In the genomic region with DNA sequence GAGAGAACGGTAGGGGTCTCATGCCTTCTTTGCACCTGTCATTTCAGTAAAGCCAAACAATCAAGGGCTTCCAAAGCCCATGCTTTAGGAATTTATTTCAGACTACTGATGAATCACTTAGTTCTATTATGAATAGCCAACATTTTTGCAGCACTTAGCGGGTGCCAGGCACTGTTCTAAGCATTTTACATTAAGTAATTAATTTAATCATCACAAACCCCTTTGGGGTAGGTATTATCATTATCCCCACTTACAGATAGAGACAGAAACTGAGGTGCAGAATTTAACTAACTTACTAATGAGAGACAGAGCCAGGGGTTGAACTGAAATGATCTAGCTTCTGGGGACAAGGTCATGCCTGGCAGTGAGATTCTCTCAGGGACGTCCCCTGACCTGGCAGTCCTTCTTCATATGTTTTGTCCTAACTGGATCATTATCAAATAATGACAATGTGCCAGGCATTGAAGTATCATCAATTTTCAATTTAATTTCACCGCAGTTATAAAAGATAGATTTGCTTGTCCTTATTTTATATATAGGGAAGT, we compare ENCODE assay signal across 13 cellular contexts. TPM values are rescaled to one million over a fixed set of nuclear protein-coding genes. Genes with fewer than 3 reads are reported as not detected.
DNase-seq lines count a peak whose midpoint lies in the region; ATAC-seq and TF ChIP-seq lines count a peak whose summit lies in the region.
"Had no signal": no experiment of that assay in that cellular context is flagged by ENCODE, and none has a peak within 500 bp of the region (broad histone marks: within the 10 kb centered on the region; RNA-seq: fewer than 3 reads in every experiment).

No MANE protein-coding gene starts in this region.

- H3K27me3 ChIP-seq in GM23338 (ENCODE audit: insufficient read depth) (no peaks in the 10 kb centered on the region), stomach (no peaks in the 10 kb centered on the region)

- H2AFZ ChIP-seq in GM23338, result no peak overlapping the region

- no peaks in the 10 kb centered on the region; the same call in 1 of the 2 replicates for H3K9me2 ChIP-seq in GM23338 (ENCODE audit: insufficient read depth)

- H3K4me3 ChIP-seq in GM23338 (no peak overlapping the region), fibroblast of the aortic adventitia (ENCODE audit: low read depth, low read length) (no peak overlapping the region), stomach (no peak overlapping the region)

- WGBS in stomach, 5 donors, result 65 to 82% (median 69%) methylated on average over 4 of the region's 4 CpGs

- DNase-seq in GM23338 (ENCODE audit: low spot score), result no peak
- peak; percentile 34 for DNase-seq in fibroblast of the aortic adventitia (ENCODE audit: low read depth)
- DNase-seq in stomach, result no peak
- DNase-seq in AG08396 (ENCODE audit: low spot score), result no peak
- DNase-seq in cortex of kidney (lab: John Stamatoyannopoulos, UW), result no peak
- DNase-seq in GM10248 (ENCODE audit: extremely low spot score), result no peak
- DNase-seq: activated CD4-positive, alpha-beta T cell treated with anti-CD3 and anti-CD28 coated beads for 4 hours; effector CD8-positive, alpha-beta T cell; NCI-H1048 had no signal

- peaks cover 13% of the 10 kb centered on the region for H3K27me3 Mint-ChIP-seq in GM23338 (ENCODE audit: insufficient read depth, low read depth, poor library complexity)
- peaks cover 34% of the 10 kb centered on the region for H3K27me3 Mint-ChIP-seq in activated T-helper 17 cell treated with anti-CD3 and anti-CD28 coated beads, Interleukin-2, amount 50 U/mL, for 72 hours

- H3K9me3 ChIP-seq in stomach, result no peaks in the 10 kb centered on the region
- H3K9me3 ChIP-seq: lower lobe of right lung had no signal

- no peak for TF ChIP-seq EP300 in stomach (IDR thresholded peaks at IDR 0.05)

- no peaks in the 10 kb centered on the region for H3K79me2 ChIP-seq in GM23338 (replicated peaks; ENCODE audit: insufficient read depth)

- no peak for ATAC-seq in GM23338
- ATAC-seq in activated T-helper 17 cell treated with anti-CD3 and anti-CD28 coated beads, Interleukin-2, amount 50 U/mL, for 72 hours (replicated peaks), result peak; percentile 15
- no peak for ATAC-seq in HG03095 (IDR thresholded peaks at IDR 0.05; ENCODE audit: unreplicated experiment)

- POLR2A ChIA-PET in GM10248 (lab: Yijun Ruan, JAX), result no interaction called here

- H4K20me1 ChIP-seq in GM23338 (replicated peaks; ENCODE audit: insufficient read depth), result no peaks in the 10 kb centered on the region

- H3K9me3 Mint-ChIP-seq in GM23338, result no peaks in the 10 kb centered on the region
- no peaks in the 10 kb centered on the region for H3K9me3 Mint-ChIP-seq in activated T-helper 17 cell treated with anti-CD3 and anti-CD28 coated beads, Interleukin-2, amount 50 U/mL, for 72 hours
- H3K9me3 Mint-ChIP-seq: T-helper 1 cell treated with Interleukin-12 subunit alpha and Interleukin-12 subunit beta and Interleukin-4 antibody, amounts not matched to agents 30 μg/mL and 1 μg/mL, for 36 hours had no signal

- CTCF ChIA-PET in GM10248 (lab: Yijun Ruan, JAX), result interaction anchor here (1.2 kb wide), 1 partner anchor 13 kb away, joined by 3 read pairs; no protein-coding TSS in a partner anchor

- TF ChIP-seq CTCF in GM23338 (conservative IDR thresholded peaks at IDR 0.05; ENCODE audit: low read depth in 2 of 2) (no peak), fibroblast of the aortic adventitia (IDR thresholded peaks at IDR 0.05; ENCODE audit: insufficient read depth, low read length) (no peak), stomach (IDR thresholded peaks at IDR 0.05) (no peak), GM10248 (IDR thresholded peaks at IDR 0.05; ENCODE audit: control extremely low read depth, extremely low read depth, low read depth, missing control alignments) (no peak)

- no peaks in the 10 kb centered on the region for H3K36me3 Mint-ChIP-seq in GM23338 (ENCODE audit: low read depth)
- no peaks in the 10 kb centered on the region for H3K36me3 Mint-ChIP-seq in activated T-helper 17 cell treated with anti-CD3 and anti-CD28 coated beads, Interleukin-2, amount 50 U/mL, for 72 hours (ENCODE audit: low read depth)

- H3K27ac Mint-ChIP-seq in GM23338, result no peak overlapping the region
- H3K27ac Mint-ChIP-seq in activated T-helper 17 cell treated with anti-CD3 and anti-CD28 coated beads, Interleukin-2, amount 50 U/mL, for 72 hours, result no peak overlapping the region
- H3K27ac Mint-ChIP-seq: T-helper 1 cell treated with Interleukin-12 subunit alpha and Interleukin-12 subunit beta and Interleukin-4 antibody, amounts not matched to agents 30 μg/mL and 1 μg/mL, for 36 hours had no signal

- H3K4me1 Mint-ChIP-seq in GM23338, result peaks cover 31% of the 10 kb centered on the region
- no peaks in the 10 kb centered on the region for H3K4me1 Mint-ChIP-seq in activated T-helper 17 cell treated with anti-CD3 and anti-CD28 coated beads, Interleukin-2, amount 50 U/mL, for 72 hours

- no peak overlapping the region for H3K4me3 Mint-ChIP-seq in GM23338
- H3K4me3 Mint-ChIP-seq in activated T-helper 17 cell treated with anti-CD3 and anti-CD28 coated beads, Interleukin-2, amount 50 U/mL, for 72 hours, result no peak overlapping the region
- H3K4me3 Mint-ChIP-seq: T-helper 1 cell treated with Interleukin-12 subunit alpha and Interleukin-12 subunit beta and Interleukin-4 antibody, amounts not matched to agents 30 μg/mL and 1 μg/mL, for 36 hours had no signal

- intact Hi-C loops in stomach (cut with DNase I; ENCODE audit: low total_unique reads), result no loop called here

- 0 out of 2 replicates have a peak overlapping the region, but pooled peaks have one; percentile 49 for H3K4me2 ChIP-seq in GM23338

- H3K4me1 ChIP-seq in GM23338 (ENCODE audit: insufficient read depth) (peaks cover 12% of the 10 kb centered on the region; the same call in 1 of the 2 replicates), stomach (peaks cover 6 to 62% (median 38%) of the 10 kb centered on the region in 4 donors)

- H3K27ac ChIP-seq in GM23338 (ENCODE audit: low read depth) (no peak overlapping the region), stomach (peak overlapping the region in 4 of 5 donors; percentile 54 to 87 (median 82))

- H3F3A ChIP-seq in GM23338 (replicated peaks; ENCODE audit: low read depth), result no peaks in the 10 kb centered on the region

- no peak for TF ChIP-seq POLR2A in stomach (IDR thresholded peaks at IDR 0.05)

- H3K36me3 ChIP-seq in GM23338 (ENCODE audit: insufficient read depth) (no peaks in the 10 kb centered on the region), stomach (no peaks in the 10 kb centered on the region)
- H3K36me3 ChIP-seq: lower lobe of right lung had no signal

RNA-seq across cellular contexts. Expression of gene NAV2, which starts 31.7 kb away (rescaled TPM):
- 42.3 and 45.0 TPM in 2 replicates for total RNA-seq in GM23338 (2014; rRNA removed; shearing (Covaris generic))
- polyA plus RNA-seq in GM23338 (2016; fragmentation: Nextera tagmentation; extraction: Ambion mirVana) (23.4 and 26.0 TPM in 2 replicates), stomach (1 to 10 TPM; 1.8 to 3.4 (median 3.1) TPM)
- under 1 TPM; 0.37 to 0.58 TPM for total RNA-seq in activated T-helper 17 cell treated with anti-CD3 and anti-CD28 coated beads, Interleukin-2, amount 50 U/mL, for 72 hours
- total RNA-seq in fibroblast of the aortic adventitia (ENCODE audit: low replicate concordance) (6.5 and 44.6 TPM in 2 replicates), stomach (10 to 100 TPM in 4 of 5 donors, 1 to 10 TPM in 1; 4.9 to 92.4 (median 19.3) TPM)
